In genomic region chr13:105969761-105970160, GRCh38 we compare ENCODE assay signal across 18 cellular contexts.
DNase-seq lines count a peak whose midpoint lies in the region; ATAC-seq, FAIRE-seq and TF ChIP-seq lines count a peak whose summit lies in the region.
"Had no signal": no experiment of that assay in that cellular context is flagged by ENCODE, and none has a peak within 500 bp of the region (broad histone marks: within the 10 kb centered on the region; RNA-seq: fewer than 3 reads in every experiment).

No MANE protein-coding gene starts in this region.

- ATAC-seq in HG03039 (IDR thresholded peaks at IDR 0.05; ENCODE audit: unreplicated experiment): no peak
- ATAC-seq: gastrocnemius medialis had no signal

- peaks cover 15% of the 10 kb centered on the region for H3K4me1 Mint-ChIP-seq in astrocyte (ENCODE audit: low read depth, unreplicated experiment)
- H3K4me1 Mint-ChIP-seq in mesothelial cell of epicardium: peaks cover 59% of the 10 kb centered on the region
- H3K4me1 Mint-ChIP-seq: activated B cell treated with CpG ODN at 0.5 μM for 24 hours, immature natural killer cell had no signal

- 37 to 47% methylated on average over 4 of the region's 4 CpGs for WGBS in tibial nerve, 2 donors

- H3K27me3 Mint-ChIP-seq in astrocyte (ENCODE audit: low read depth, unreplicated experiment) (no peaks in the 10 kb centered on the region), mesothelial cell of epicardium (ENCODE audit: low read depth) (no peaks in the 10 kb centered on the region)
- H3K27me3 Mint-ChIP-seq: activated B cell treated with CpG ODN at 0.5 μM for 24 hours had no signal

- H3K27ac ChIP-seq in astrocyte (ENCODE audit: low read depth, low read length) (no peak overlapping the region), tibial nerve (no peak overlapping the region)
- H3K27ac ChIP-seq: gastrocnemius medialis, tibial artery had no signal

- H3K9me3 ChIP-seq in astrocyte (ENCODE audit: insufficient read depth, low read depth, low read length): no peaks in the 10 kb centered on the region
- no peaks in the 10 kb centered on the region for H3K9me3 ChIP-seq in tibial nerve
- H3K9me3 ChIP-seq: gastrocnemius medialis, tibial artery had no signal

- H3K9me3 Mint-ChIP-seq in astrocyte (ENCODE audit: unreplicated experiment): peaks cover 1% of the 10 kb centered on the region
- H3K9me3 Mint-ChIP-seq in mesothelial cell of epicardium: no peaks in the 10 kb centered on the region
- H3K9me3 Mint-ChIP-seq: activated B cell treated with CpG ODN at 0.5 μM for 24 hours, endodermal cell had no signal

- peak; percentile 57 for DNase-seq in AG09309 (ENCODE audit: low read depth)
- DNase-seq in HK-2 (ENCODE audit: unreplicated experiment): peak; percentile 42
- peak; percentile 51 for DNase-seq in astrocyte (ENCODE audit: low read depth)
- no peak for DNase-seq in mesothelial cell of epicardium (ENCODE audit: low spot score in 2 of 2, unreplicated experiment in 2 of 2)
- no peak for DNase-seq in NCI-H2227 (lab: John Stamatoyannopoulos, UW; ENCODE audit: unreplicated experiment)
- no peak for DNase-seq in frontal cortex (ENCODE audit: low spot score in 2 of 2)
- no peak for DNase-seq in tibial nerve (ENCODE audit: low spot score in 2 of 2)
- DNase-seq: activated B cell treated with CpG ODN at 0.5 μM for 24 hours; activated effector memory CD4-positive, alpha-beta T cell treated with Interleukin-2 at 50 U/mL for 16 hours; amygdala; cerebellar nuclear complex; endodermal cell; gastrocnemius medialis; immature natural killer cell; NCI-H1694; NCI-H524; tibial artery had no signal

- H3K4me1 ChIP-seq in astrocyte (ENCODE audit: insufficient read depth, low read length): no peaks in the 10 kb centered on the region
- peaks cover 0 to 11% (median 4%) of the 10 kb centered on the region in 4 donors for H3K4me1 ChIP-seq in tibial nerve
- H3K4me1 ChIP-seq: gastrocnemius medialis, tibial artery had no signal

- no peaks in the 10 kb centered on the region for H4K20me1 ChIP-seq in astrocyte (ENCODE audit: insufficient read depth, low read length)

- H3K36me3 Mint-ChIP-seq in astrocyte (ENCODE audit: low read depth, unreplicated experiment) (no peaks in the 10 kb centered on the region), mesothelial cell of epicardium (no peaks in the 10 kb centered on the region)
- H3K36me3 Mint-ChIP-seq: immature natural killer cell had no signal

- TF ChIP-seq CTCF in AG09309 (IDR thresholded peaks at IDR 0.05; ENCODE audit: control insufficient read depth, insufficient read depth, low read depth, low read length, missing control alignments) (no peak), astrocyte (IDR thresholded peaks at IDR 0.05; ENCODE audit: insufficient read depth, low read depth, low read length) (no peak), mesothelial cell of epicardium (IDR thresholded peaks at IDR 0.05; ENCODE audit: unreplicated experiment) (no peak), tibial nerve (IDR thresholded peaks at IDR 0.05) (no peak)

- no peak for TF ChIP-seq EP300 in tibial nerve (IDR thresholded peaks at IDR 0.05)

- no peak overlapping the region for H3K4me2 ChIP-seq in astrocyte (ENCODE audit: low read length)

- H3K79me2 ChIP-seq in astrocyte (ENCODE audit: insufficient read depth, low read length): no peaks in the 10 kb centered on the region

- no peak for TF ChIP-seq POLR2A in tibial nerve (IDR thresholded peaks at IDR 0.05)

- H3K27me3 ChIP-seq in astrocyte (ENCODE audit: insufficient read depth, low read length) (no peaks in the 10 kb centered on the region), tibial nerve (no peaks in the 10 kb centered on the region)
- H3K27me3 ChIP-seq: gastrocnemius medialis, tibial artery had no signal

- H2AFZ ChIP-seq in astrocyte (ENCODE audit: low read depth, low read length): no peak overlapping the region

- H3K4me3 Mint-ChIP-seq in astrocyte (ENCODE audit: unreplicated experiment): no peak overlapping the region
- peak overlapping the region; percentile 35 for H3K4me3 Mint-ChIP-seq in mesothelial cell of epicardium
- H3K4me3 Mint-ChIP-seq: activated B cell treated with CpG ODN at 0.5 μM for 24 hours, endodermal cell, immature natural killer cell had no signal

- no peak for FAIRE-seq in astrocyte (lab: Jason Lieb, UNC)
- no peak for FAIRE-seq in frontal cortex (lab: Jason Lieb, UNC)

- H3K4me3 ChIP-seq in AG09309 (ENCODE audit: control insufficient read depth, low read depth, low read length) (no peak overlapping the region), astrocyte (ENCODE audit: insufficient read depth, low read depth, low read length) (no peak overlapping the region), tibial nerve (no peak overlapping the region)
- H3K4me3 ChIP-seq: gastrocnemius medialis, tibial artery had no signal

- H3K36me3 ChIP-seq in astrocyte (ENCODE audit: insufficient read depth, low read length) (no peaks in the 10 kb centered on the region), tibial nerve (no peaks in the 10 kb centered on the region)
- H3K36me3 ChIP-seq: gastrocnemius medialis, tibial artery had no signal

- no peak overlapping the region for H3K27ac Mint-ChIP-seq in astrocyte (ENCODE audit: unreplicated experiment)
- H3K27ac Mint-ChIP-seq in mesothelial cell of epicardium: peak overlapping the region; percentile 89
- H3K27ac Mint-ChIP-seq: activated B cell treated with CpG ODN at 0.5 μM for 24 hours, endodermal cell, immature natural killer cell had no signal

- H3K9ac ChIP-seq in astrocyte (ENCODE audit: low read length): no peak overlapping the region

Comparison
In these comparisons a context has a peak if more than half of its experiments do, and no peak if none do; other contexts are left out.
1. DNase-seq: peak in AG09309 (single experiment), HK-2 (single experiment) and astrocyte (single experiment); none in mesothelial cell of epicardium (0 of 2), NCI-H2227 (single experiment), frontal cortex (0 of 2) and tibial nerve (0 of 2).